Comparison of ENCODE assay signal across 13 cellular contexts in the genomic region with DNA sequence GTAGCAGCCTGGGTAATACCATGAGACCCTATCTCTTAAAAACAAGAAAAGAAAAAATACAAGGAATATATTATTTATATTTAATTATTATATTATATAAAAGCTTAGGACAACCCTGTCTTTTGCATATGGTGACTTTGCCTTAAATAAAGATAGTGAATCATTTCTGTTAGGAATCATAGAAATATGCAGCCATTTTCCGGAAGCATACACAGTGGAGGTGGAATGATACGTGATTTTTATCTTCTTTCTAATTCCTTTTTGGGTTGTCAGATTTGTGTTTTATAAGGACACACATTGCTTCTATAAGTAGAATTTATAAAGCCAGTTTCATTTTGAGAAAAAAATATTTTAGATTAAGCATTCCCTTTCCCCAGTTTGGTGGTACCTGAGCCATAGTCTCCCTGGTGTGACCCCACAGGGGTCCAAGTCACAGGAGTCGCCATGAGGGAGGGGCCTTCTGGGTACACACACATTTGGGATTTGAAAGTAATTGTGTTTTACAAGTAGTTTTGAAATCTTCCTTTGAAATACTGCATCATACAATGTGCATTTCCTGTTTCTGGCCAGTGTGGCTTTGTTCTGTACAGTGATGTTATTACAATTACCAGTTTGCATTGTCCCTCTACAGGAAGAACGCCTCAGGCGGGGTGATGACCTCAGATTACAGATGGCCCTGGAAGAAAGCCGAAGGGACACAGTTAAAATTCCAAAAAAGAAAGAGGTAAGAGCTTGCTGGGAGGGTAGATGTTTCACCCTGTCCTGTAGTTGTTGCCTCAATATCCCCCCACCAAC. TPM values are rescaled to one million over a fixed set of nuclear protein-coding genes. Genes with fewer than 3 reads are reported as not detected.
DNase-seq lines count a peak whose midpoint lies in the region; ATAC-seq, FAIRE-seq and TF ChIP-seq lines count a peak whose summit lies in the region.
"Had no signal": no experiment of that assay in that cellular context is flagged by ENCODE, and none has a peak within 500 bp of the region (broad histone marks: within the 10 kb centered on the region; RNA-seq: fewer than 3 reads in every experiment).

No MANE protein-coding gene starts in this region.

- in situ Hi-C loops in HepG2 (cut with HindIII; ENCODE audit: extremely low pct_ligation_motif_present, low pct_unique_long_range_greater_than_20kb) (no loop called here), KBM-7 (cut with MboI; ENCODE audit: low pct_unique_long_range_greater_than_20kb, low sequenced_read_pairs) (no loop called here)

- no peak overlapping the region for H2AFZ ChIP-seq in HepG2 (ENCODE audit: low read length)

- intact Hi-C loops in HepG2 (cut with micrococcal nuclease; ENCODE audit: unreplicated experiment), result no loop called here
- intact Hi-C loops in lower lobe of right lung (cut with DNase I), result no loop called here
- intact Hi-C loops in activated T-helper 1 cell treated with anti-CD3 and anti-CD28 coated beads, Interleukin-12 subunit alpha, Interleukin-12 subunit beta, Interleukin-2, Interleukin-4 antibody, amounts not matched to agents 30 ng/mL and 10 ng/mL and 1 ng/mL, durations not matched to agents 14 hours and 24 hours and 36 hours (cut with micrococcal nuclease), result no loop called here

- no peak overlapping the region for H3K4me3 Mint-ChIP-seq in activated T-helper 1 cell treated with anti-CD3 and anti-CD28 coated beads, Interleukin-12 subunit alpha, Interleukin-12 subunit beta, Interleukin-2, Interleukin-4 antibody, amounts not matched to agents 30 ng/mL and 10 ng/mL and 1 ng/mL, durations not matched to agents 14 hours and 24 hours and 36 hours
- H3K4me3 Mint-ChIP-seq: activated T-cell treated with anti-CD3 and anti-CD28 coated beads, Interleukin-2, amount 50 U/mL, for 4 hours had no signal

- H3K79me2 ChIP-seq in HepG2 (ENCODE audit: insufficient read depth, low read length), result no peaks in the 10 kb centered on the region

- no peak for FAIRE-seq in HepG2 (lab: Jason Lieb, UNC)
- FAIRE-seq in colon (lab: Jason Lieb, UNC), result peak; percentile 28
- FAIRE-seq: small intestine had no signal

- peaks cover 25% of the 10 kb centered on the region for H3K27me3 Mint-ChIP-seq in activated T-helper 1 cell treated with anti-CD3 and anti-CD28 coated beads, Interleukin-12 subunit alpha, Interleukin-12 subunit beta, Interleukin-2, Interleukin-4 antibody, amounts not matched to agents 30 ng/mL and 10 ng/mL and 1 ng/mL, durations not matched to agents 14 hours and 24 hours and 36 hours (ENCODE audit: insufficient read depth)

- H3K9me3 ChIP-seq in liver (ENCODE audit: control insufficient read depth in 4 of 4, low read length in 3 of 4), result no peaks in the 10 kb centered on the region
- no peaks in the 10 kb centered on the region for H3K9me3 ChIP-seq in HepG2 (ENCODE audit: low read length)
- H3K9me3 ChIP-seq in lower lobe of right lung, result no peaks in the 10 kb centered on the region

- H3K36me3 ChIP-seq in liver (ENCODE audit: control insufficient read depth in 4 of 4, insufficient read depth in 3 of 4, low read depth in 1 of 4, low read length in 3 of 4) (peaks cover 2 to 15% (median 7%) of the 10 kb centered on the region in 4 donors), HepG2 (replicated peaks in 1 of 2; ENCODE audit: control insufficient read depth in 1 of 2, insufficient read depth in 2 of 2, low read length in 2 of 2) (peaks cover 16 to 40% of the 10 kb centered on the region in 2 experiments), lower lobe of right lung (peaks cover 44% of the 10 kb centered on the region)

- DNase-seq in HepG2 (ENCODE audit: low spot score) (no peak), lower lobe of right lung (peak; percentile 37), NCI-H2107 (lab: John Stamatoyannopoulos, UW) (no peak), KBM-7 (no peak)
- DNase-seq in activated T-helper 1 cell treated with anti-CD3 and anti-CD28 coated beads, Interleukin-12 subunit alpha, Interleukin-12 subunit beta, Interleukin-2, Interleukin-4 antibody, amounts not matched to agents 30 ng/mL and 10 ng/mL and 1 ng/mL, durations not matched to agents 14 hours and 24 hours and 36 hours (ENCODE audit: low spot score), result no peak
- DNase-seq: activated T-cell treated with anti-CD3 and anti-CD28 coated beads, Interleukin-2, amount 50 U/mL, for 4 hours; DMS79; NCI-H1694 treated with DMSO at 0.1 percent for 48 hours; small intestine had no signal

- H3K9me3 Mint-ChIP-seq in activated T-helper 1 cell treated with anti-CD3 and anti-CD28 coated beads, Interleukin-12 subunit alpha, Interleukin-12 subunit beta, Interleukin-2, Interleukin-4 antibody, amounts not matched to agents 30 ng/mL and 10 ng/mL and 1 ng/mL, durations not matched to agents 14 hours and 24 hours and 36 hours, result no peaks in the 10 kb centered on the region
- H3K9me3 Mint-ChIP-seq: activated T-cell treated with anti-CD3 and anti-CD28 coated beads, Interleukin-2, amount 50 U/mL, for 4 hours had no signal

- H4K20me1 ChIP-seq in HepG2 (ENCODE audit: insufficient read depth, low read length), result no peaks in the 10 kb centered on the region

- TF ChIP-seq RAD21 in liver (IDR thresholded peaks at IDR 0.05) (no peak), HepG2 (CRISPR knock-in tag; IDR thresholded peaks at IDR 0.05) (no peak)

- TF ChIP-seq POLR2A in HepG2 (IDR thresholded peaks at IDR 0.05; ENCODE audit: insufficient read depth in 1 of 2, low read depth in 2 of 2, low read length in 2 of 2), result no peak

- CTCF ChIA-PET in HepG2 (lab: Yijun Ruan, JAX; ENCODE audit: low intra/inter-chr PET ratio, low total read pairs), result no interaction called here

- H3K27ac ChIP-seq in liver (ENCODE audit: low read depth in 1 of 2, low read length in 2 of 2), result no peak overlapping the region
- no peak overlapping the region for H3K27ac ChIP-seq in HepG2 (ENCODE audit: extremely low read length, insufficient read depth, low read length)
- peak overlapping the region; percentile 74 for H3K27ac ChIP-seq in lower lobe of right lung
- H3K27ac ChIP-seq: epithelial cell of prostate had no signal

- no peak for ATAC-seq in HepG2
- ATAC-seq in lower lobe of right lung, result peak; percentile 49 to 55
- no peak for ATAC-seq in HG03196 (IDR thresholded peaks at IDR 0.05; ENCODE audit: unreplicated experiment)
- ATAC-seq: activated T-cell treated with anti-CD3 and anti-CD28 coated beads, Interleukin-2, amount 50 U/mL, for 4 hours had no signal

- POLR2A ChIA-PET in HepG2 (lab: Yijun Ruan, JAX), result no interaction called here

- no peak for TF ChIP-seq EP300 in HepG2 (IDR thresholded peaks at IDR 0.05; ENCODE audit: low read depth in 2 of 2, low read length in 2 of 2)
- no peak for TF ChIP-seq EP300 in HepG2 (CRISPR knock-in tag; IDR thresholded peaks at IDR 0.05; ENCODE audit: borderline replicate concordance)

- H3K27me3 ChIP-seq in liver (ENCODE audit: control insufficient read depth in 4 of 4, insufficient read depth in 4 of 4, low read length in 3 of 4) (no peaks in the 10 kb centered on the region), HepG2 (ENCODE audit: control insufficient read depth in 1 of 2, insufficient read depth in 2 of 2, low read length in 2 of 2) (no peaks in the 10 kb centered on the region), lower lobe of right lung (ENCODE audit: low read depth) (no peaks in the 10 kb centered on the region)

- no peak overlapping the region for H3K4me2 ChIP-seq in HepG2 (ENCODE audit: low read depth, low read length)

- no peaks in the 10 kb centered on the region for H3K36me3 Mint-ChIP-seq in activated T-helper 1 cell treated with anti-CD3 and anti-CD28 coated beads, Interleukin-12 subunit alpha, Interleukin-12 subunit beta, Interleukin-2, Interleukin-4 antibody, amounts not matched to agents 30 ng/mL and 10 ng/mL and 1 ng/mL, durations not matched to agents 14 hours and 24 hours and 36 hours (ENCODE audit: low read depth)

- H3K4me1 ChIP-seq in liver (ENCODE audit: control insufficient read depth in 4 of 4, insufficient read depth in 4 of 4, low read length in 3 of 4), result peaks cover 0 to 15% (median 7%) of the 10 kb centered on the region in 4 donors
- peaks cover 8% of the 10 kb centered on the region for H3K4me1 ChIP-seq in HepG2 (ENCODE audit: insufficient read depth, low read length)
- peaks cover 19% of the 10 kb centered on the region for H3K4me1 ChIP-seq in lower lobe of right lung

- H3K9ac ChIP-seq in liver (ENCODE audit: low read depth in 1 of 2, low read length in 2 of 2), result peak overlapping the region in 1 of 2 donors; percentile 9
- H3K9ac ChIP-seq in HepG2 (ENCODE audit: insufficient read depth, low read depth, low read length), result no peak overlapping the region

- peaks cover 11% of the 10 kb centered on the region for H3K4me1 Mint-ChIP-seq in activated T-helper 1 cell treated with anti-CD3 and anti-CD28 coated beads, Interleukin-12 subunit alpha, Interleukin-12 subunit beta, Interleukin-2, Interleukin-4 antibody, amounts not matched to agents 30 ng/mL and 10 ng/mL and 1 ng/mL, durations not matched to agents 14 hours and 24 hours and 36 hours (ENCODE audit: low read depth)

- 86% methylated on average over 6 of the region's 6 CpGs for WGBS in liver
- WGBS in HepG2 (ENCODE audit: low lambda C conversion rate), result 99% methylated on average over 6 of the region's 6 CpGs

- no peak overlapping the region for H3K27ac Mint-ChIP-seq in activated T-helper 1 cell treated with anti-CD3 and anti-CD28 coated beads, Interleukin-12 subunit alpha, Interleukin-12 subunit beta, Interleukin-2, Interleukin-4 antibody, amounts not matched to agents 30 ng/mL and 10 ng/mL and 1 ng/mL, durations not matched to agents 14 hours and 24 hours and 36 hours

- H3K4me3 ChIP-seq in liver (ENCODE audit: low read depth in 1 of 3, low read length in 3 of 3) (no peak overlapping the region), HepG2 (replicated peaks in 1 of 3; ENCODE audit: insufficient read depth in 1 of 3, low read depth in 2 of 3, low read length in 3 of 3) (no peak overlapping the region), lower lobe of right lung (no peak overlapping the region)

- no TSS peak for BruUV-seq in HepG2 (replicated peaks; lab: Mats Ljungman, UMichigan)

- no peak for TF ChIP-seq CTCF in liver (IDR thresholded peaks at IDR 0.05; ENCODE audit: low read depth, low read length, missing input control)
- TF ChIP-seq CTCF in HepG2 (CRISPR knock-in tag; IDR thresholded peaks at IDR 0.05), result no peak
- TF ChIP-seq CTCF in lower lobe of right lung (IDR thresholded peaks at IDR 0.05), result no peak

RNA-seq across cellular contexts. Expression of a gene that starts 50.9 kb away (rescaled TPM):
- total RNA-seq in liver (10 to 100 TPM; 10.8 to 22.0 TPM), HepG2 (2016; rRNA removed; fragmentation: Illumina TruSeq; extraction: Trizol) (26.2 and 27.7 TPM in 2 replicates), lower lobe of right lung (11.3 TPM)
- polyA plus RNA-seq in liver (10 to 100 TPM in 1 of 2 donors, 1 to 10 TPM in 1; 8.4 to 10.8 TPM), HepG2 (2011; rRNA removed) (28.7 and 31.1 TPM in 2 replicates)
- 7.2 and 9.1 TPM in 2 replicates for total RNA-seq in HepG2 (2016; cell fraction: cytosol; rRNA removed; fragmentation: Illumina TruSeq; extraction: Trizol; ENCODE audit: low read depth)
- total RNA-seq in HepG2 (2016; cell fraction: insoluble cytoplasmic fraction; rRNA removed; fragmentation: Illumina TruSeq; extraction: Trizol), result 28.5 TPM in 2 replicates
- 9.6 and 12.5 TPM in 2 replicates for total RNA-seq in HepG2 (2016; cell fraction: membrane; rRNA removed; fragmentation: Illumina TruSeq; extraction: Trizol)
- 16.8 and 19.2 TPM in 2 replicates for total RNA-seq in HepG2 (2016; cell fraction: nucleus; rRNA removed; fragmentation: Illumina TruSeq; extraction: Trizol)
- polyA plus RNA-seq in HepG2 (2011; cell fraction: cytosol; rRNA removed), result 19.7 and 34.3 TPM in 2 replicates
- polyA plus RNA-seq in HepG2 (2011; cell fraction: nucleus; rRNA removed), result 46.3 and 48.7 TPM in 2 replicates
- 11.8 and 12.8 TPM in 2 replicates for polyA plus RNA-seq in HepG2 (2012)
- polyA plus RNA-seq in HepG2 (2016; cell fraction: cytosol; fragmentation: Illumina TruSeq; extraction: Trizol; ENCODE audit: low read depth), result 6.7 and 10.3 TPM in 2 replicates
- polyA plus RNA-seq in HepG2 (2016; cell fraction: insoluble cytoplasmic fraction; fragmentation: Illumina TruSeq; extraction: Trizol; ENCODE audit: low read depth), result 27.9 and 32.0 TPM in 2 replicates
- 6.2 and 7.2 TPM in 2 replicates for polyA plus RNA-seq in HepG2 (2016; cell fraction: membrane; fragmentation: Illumina TruSeq; extraction: Trizol; ENCODE audit: low read depth)
- polyA plus RNA-seq in HepG2 (2016; cell fraction: nucleus; fragmentation: Illumina TruSeq; extraction: Trizol; ENCODE audit: insufficient read depth, low read depth), result 31.9 and 36.2 TPM in 2 replicates
- 24.4 and 68.8 TPM in 2 replicates for polyA minus RNA-seq in HepG2 (2011; rRNA and poly(A)+ RNA removed; ENCODE audit: low replicate concordance)
- polyA minus RNA-seq in HepG2 (2011; cell fraction: cytosol; rRNA and poly(A)+ RNA removed), result 7.4 and 11.4 TPM in 2 replicates
- polyA minus RNA-seq in HepG2 (2011; cell fraction: nucleus; rRNA and poly(A)+ RNA removed), result 19.1 and 22.0 TPM in 2 replicates
- total RNA-seq in activated T-helper 1 cell treated with anti-CD3 and anti-CD28 coated beads, Interleukin-12 subunit alpha, Interleukin-12 subunit beta, Interleukin-2, Interleukin-4 antibody, amounts not matched to agents 30 ng/mL and 10 ng/mL and 1 ng/mL, durations not matched to agents 14 hours and 24 hours and 36 hours, result 4.3 and 5.6 TPM in 2 replicates

Comparison
In these comparisons a context has a peak if more than half of its experiments do, and no peak if none do; other contexts are left out.
1. ATAC-seq: peak in lower lobe of right lung (2 of 2); none in HepG2 (single experiment) and HG03196 (single experiment).